ENCODE assay signal across 8 cellular contexts in genomic region chr16:81730090-81731051, GRCh38. TPM values are rescaled to one million over a fixed set of nuclear protein-coding genes. Genes with fewer than 3 reads are reported as not detected.
DNase-seq lines count a peak whose midpoint lies in the region; ATAC-seq lines count a peak whose summit lies in the region.

No MANE protein-coding gene starts in this region.

- no peaks in the 10 kb centered on the region for H3K36me3 Mint-ChIP-seq in effector memory CD8-positive, alpha-beta T cell (ENCODE audit: insufficient read depth)

- H3K23ac ChIP-seq in mesenchymal stem cell (ENCODE audit: low read length in 2 of 2), result no peak overlapping the region

- DNase-seq in A172 (ENCODE audit: low spot score) (peak; percentile 92), NCI-H446 (lab: John Stamatoyannopoulos, UW) (peak; percentile 53 to 75), mesenchymal stem cell (peak; percentile 90)
- peak; percentile 27 to 29 for DNase-seq in activated CD8-positive, alpha-beta memory T cell treated with anti-CD3 and anti-CD28 coated beads for 1 hour (ENCODE audit: extremely low read depth in 1 of 2, low read depth in 1 of 2)
- DNase-seq in effector memory CD8-positive, alpha-beta T cell, result peak; percentile 23 to 48 (median 37)
- peak; percentile 25 for DNase-seq in stimulated activated CD8-positive, alpha-beta memory T cell treated with anti-CD3 and anti-CD28 coated beads, Interleukin-12 subunit alpha, Interleukin-12 subunit beta, amount 100 ng/mL, for 24 hours (ENCODE audit: extremely low read depth)

- H3K18ac ChIP-seq in mesenchymal stem cell (ENCODE audit: low read depth in 1 of 2, low read length in 2 of 2), result peak overlapping the region; percentile 10 to 34

- ATAC-seq in GM18868 (IDR thresholded peaks at IDR 0.05; ENCODE audit: unreplicated experiment), result peak; percentile 78
- ATAC-seq in HG03135 (IDR thresholded peaks at IDR 0.05; ENCODE audit: unreplicated experiment), result peak; percentile 90
- ATAC-seq in effector memory CD8-positive, alpha-beta T cell (replicated peaks), result peak; percentile 91

- peak overlapping the region; percentile 80 for H3K9ac ChIP-seq in mesenchymal stem cell (ENCODE audit: low read length)

- peak overlapping the region; percentile 3 to 13 for H3K4ac ChIP-seq in mesenchymal stem cell (ENCODE audit: low read depth in 1 of 2, low read length in 2 of 2)

- H3K27ac Mint-ChIP-seq in effector memory CD8-positive, alpha-beta T cell, result peak overlapping the region; percentile 81 to 89

- H2BK12ac ChIP-seq in mesenchymal stem cell (ENCODE audit: low read length in 2 of 2), result no peak overlapping the region

- peaks cover 12 to 13% of the 10 kb centered on the region in 2 donors for H3K4me1 Mint-ChIP-seq in effector memory CD8-positive, alpha-beta T cell (ENCODE audit: low read depth in 2 of 2)

- 6% methylated on average over 44 of the region's 47 CpGs for WGBS in mesenchymal stem cell

- H2AFZ ChIP-seq in mesenchymal stem cell (ENCODE audit: low read depth, low read length), result peak overlapping the region; percentile 80

- peak overlapping the region; percentile 31 to 74 for H3K4me3 ChIP-seq in mesenchymal stem cell (ENCODE audit: insufficient read depth in 1 of 2, low read depth in 1 of 2, low read length in 2 of 2)

- H4K91ac ChIP-seq in mesenchymal stem cell (ENCODE audit: low read length), result peak overlapping the region; percentile 65

- H2BK5ac ChIP-seq in mesenchymal stem cell (ENCODE audit: low read depth, low read length, poor library complexity, severe bottlenecking), result peak overlapping the region; percentile 66

- H3K36me3 ChIP-seq in mesenchymal stem cell (ENCODE audit: control insufficient read depth in 1 of 2, insufficient read depth in 2 of 2, low read depth in 1 of 2, low read length in 2 of 2), result no peaks in the 10 kb centered on the region

- peak overlapping the region; percentile 84 for H4K8ac ChIP-seq in mesenchymal stem cell (ENCODE audit: low read length)

- peaks cover 16% of the 10 kb centered on the region for H3K4me1 ChIP-seq in mesenchymal stem cell (ENCODE audit: control insufficient read depth, insufficient read depth, low read depth, low read length)

- H3K4me3 Mint-ChIP-seq in effector memory CD8-positive, alpha-beta T cell, result peak overlapping the region; percentile 85 to 91

- peak overlapping the region; percentile 89 for H3K27ac ChIP-seq in mesenchymal stem cell (ENCODE audit: low read length, poor library complexity, severe bottlenecking)

- no peaks in the 10 kb centered on the region for H3K79me1 ChIP-seq in mesenchymal stem cell (replicated peaks; ENCODE audit: low read length, poor library complexity, severe bottlenecking)

- no peaks in the 10 kb centered on the region for H3K27me3 Mint-ChIP-seq in effector memory CD8-positive, alpha-beta T cell

- peaks cover 0 to 28% of the 10 kb centered on the region in 2 experiments for H3K27me3 ChIP-seq in mesenchymal stem cell (ENCODE audit: control insufficient read depth in 1 of 2, insufficient read depth in 1 of 2, low read length in 2 of 2)

- no peak overlapping the region for H2BK15ac ChIP-seq in mesenchymal stem cell (ENCODE audit: low read depth, poor library complexity, severe bottlenecking)

- H3K14ac ChIP-seq in mesenchymal stem cell (ENCODE audit: low read length in 2 of 2), result no peak overlapping the region

- no peaks in the 10 kb centered on the region for H3K9me3 Mint-ChIP-seq in effector memory CD8-positive, alpha-beta T cell

- peak overlapping the region; percentile 46 for H2AK5ac ChIP-seq in mesenchymal stem cell (ENCODE audit: low read length, severe bottlenecking)

- no peaks in the 10 kb centered on the region for H3K9me3 ChIP-seq in mesenchymal stem cell (ENCODE audit: control insufficient read depth, low read length)

- H3K4me2 ChIP-seq in mesenchymal stem cell (ENCODE audit: low read length, poor library complexity, severe bottlenecking), result peak overlapping the region; percentile 52

- no peak overlapping the region for H2BK120ac ChIP-seq in mesenchymal stem cell (ENCODE audit: low read depth, low read length)

RNA-seq across cellular contexts. Expression of gene PLCG2, which starts 48.7 kb away (rescaled TPM):
- total RNA-seq in A172 (2014; rRNA removed; shearing (Covaris generic)), result 3.8 and 3.9 TPM in 2 replicates
- 0.21 TPM for polyA plus RNA-seq in mesenchymal stem cell (2013, experiment 1 of 2)
- polyA plus RNA-seq in mesenchymal stem cell (2013, experiment 2 of 2), result 0.41 TPM

Comparison
In these comparisons a context has a peak if more than half of its experiments do, and no peak if none do; other contexts are left out.
1. Peak in every context shown above with its lines: DNase-seq, ATAC-seq, H3K4me3 ChIP-seq and H3K27ac ChIP-seq.
2. DNase-seq: peak in every context shown above with its lines; median percentile 92 in A172; 90 in mesenchymal stem cell; 64 in NCI-H446; 37 in effector memory CD8-positive, alpha-beta T cell; 28 in activated CD8-positive, alpha-beta memory T cell treated with anti-CD3 and anti-CD28 coated beads for 1 hour; 25 in stimulated activated CD8-positive, alpha-beta memory T cell treated with anti-CD3 and anti-CD28 coated beads, Interleukin-12 subunit alpha, Interleukin-12 subunit beta, amount 100 ng/mL, for 24 hours.